In genomic region chr1:114388432-114389003, GRCh38 we compare ENCODE assay signal across 28 cellular contexts.
"Had no signal": no experiment of that assay in that cellular context is flagged by ENCODE, and none has a peak within 500 bp of the region (broad histone marks: within the 10 kb centered on the region; RNA-seq: fewer than 3 reads in every experiment).

No MANE protein-coding gene starts in this region.

- ATAC-seq: activated CD8-positive, alpha-beta T cell treated with anti-CD3 and anti-CD28 coated beads for 36 hours; Panc1 had no signal

- H3K36me3 ChIP-seq: brain microvascular endothelial cell, SJSA1 had no signal

- H3K9me3 ChIP-seq: SJSA1, SK-N-SH had no signal

- H3K4me1 ChIP-seq: SJSA1 had no signal

- H3K27me3 Mint-ChIP-seq: activated CD8-positive, alpha-beta T cell treated with anti-CD3 and anti-CD28 coated beads for 36 hours; activated naive CD4-positive, alpha-beta T cell treated with anti-CD3 and anti-CD28 coated beads, Interleukin-2, amount 10 ng/mL, durations not matched to agents 7 days and 5 days; activated naive CD8-positive, alpha-beta T cell treated with anti-CD3 and anti-CD28 coated beads for 36 hours; activated T-cell treated with anti-CD3 and anti-CD28 coated beads, Interleukin-2, amount 50 U/mL, for 24 hours had no signal

- H3K9me2 ChIP-seq: SK-N-SH had no signal

- H3K4me2 ChIP-seq: SK-N-SH had no signal

- H3K4me1 Mint-ChIP-seq: activated naive CD4-positive, alpha-beta T cell treated with anti-CD3 and anti-CD28 coated beads, Interleukin-2, amount 10 ng/mL, durations not matched to agents 7 days and 5 days; activated naive CD8-positive, alpha-beta T cell treated with anti-CD3 and anti-CD28 coated beads for 36 hours had no signal

- H3K27me3 ChIP-seq: brain microvascular endothelial cell, SJSA1 had no signal

- DNase-seq: activated CD4-positive, alpha-beta T cell treated with anti-CD3 and anti-CD28 coated beads for 1 hour; activated CD4-positive, alpha-beta T cell treated with anti-CD3 and anti-CD28 coated beads for 48 hours; activated CD4-positive, CD25-positive, alpha-beta regulatory T cell; activated CD8-positive, alpha-beta T cell treated with anti-CD3 and anti-CD28 coated beads for 36 hours; activated naive CD4-positive, alpha-beta T cell treated with anti-CD3 and anti-CD28 coated beads, Interleukin-2, amount 10 ng/mL, durations not matched to agents 7 days and 5 days; activated naive CD8-positive, alpha-beta T cell treated with anti-CD3 and anti-CD28 coated beads for 36 hours; activated T-cell treated with anti-CD3 and anti-CD28 coated beads, Interleukin-2, amount 50 U/mL, for 24 hours; amniotic stem cell; aorta; brain microvascular endothelial cell; MM.1S; MV-4-11; NCI-H1092; NCI-H1436 treated with DMSO at 0.1 percent for 48 hours; NCI-H1694 treated with DMSO at 0.1 percent for 48 hours; NCI-H2029; NCI-H345; NCI-H524 treated with DMSO at 0.1 percent for 48 hours; NK-92 treated with Interleukin-12 subunit alpha and Interleukin-12 subunit beta, amount 100 ng/mL, for 24 hours; SHP77 treated with DMSO at 0.1 percent for 48 hours; SK-N-SH; WERI-Rb-1 had no signal

- H3K27ac Mint-ChIP-seq: activated CD8-positive, alpha-beta T cell treated with anti-CD3 and anti-CD28 coated beads for 36 hours; activated naive CD4-positive, alpha-beta T cell treated with anti-CD3 and anti-CD28 coated beads, Interleukin-2, amount 10 ng/mL, durations not matched to agents 7 days and 5 days; activated naive CD8-positive, alpha-beta T cell treated with anti-CD3 and anti-CD28 coated beads for 36 hours; activated T-cell treated with anti-CD3 and anti-CD28 coated beads, Interleukin-2, amount 50 U/mL, for 24 hours; activated T-helper 1 cell treated with anti-CD3 and anti-CD28 coated beads, Interleukin-12 subunit alpha, Interleukin-12 subunit beta, Interleukin-2, Interleukin-4 antibody, amounts not matched to agents 30 ng/mL and 10 ng/mL and 1 ng/mL, durations not matched to agents 14 hours and 24 hours and 36 hours; T-helper 1 cell treated with Interleukin-12 subunit alpha and Interleukin-12 subunit beta and Interleukin-4 antibody, amounts not matched to agents 30 μg/mL and 1 μg/mL, for 36 hours; T-helper 2 cell treated with Interferon-gamma antibody and Interleukin-4, amounts not matched to agents 5 μg/mL and 100 μg/mL, for 36 hours had no signal

- H3K4me3 Mint-ChIP-seq: activated CD8-positive, alpha-beta T cell treated with anti-CD3 and anti-CD28 coated beads for 36 hours; activated naive CD4-positive, alpha-beta T cell treated with anti-CD3 and anti-CD28 coated beads, Interleukin-2, amount 10 ng/mL, durations not matched to agents 7 days and 5 days; activated naive CD8-positive, alpha-beta T cell treated with anti-CD3 and anti-CD28 coated beads for 36 hours; activated T-cell treated with anti-CD3 and anti-CD28 coated beads, Interleukin-2, amount 50 U/mL, for 24 hours; activated T-helper 1 cell treated with anti-CD3 and anti-CD28 coated beads, Interleukin-12 subunit alpha, Interleukin-12 subunit beta, Interleukin-2, Interleukin-4 antibody, amounts not matched to agents 30 ng/mL and 10 ng/mL and 1 ng/mL, durations not matched to agents 14 hours and 24 hours and 36 hours; T-helper 1 cell treated with Interleukin-12 subunit alpha and Interleukin-12 subunit beta and Interleukin-4 antibody, amounts not matched to agents 30 μg/mL and 1 μg/mL, for 36 hours; T-helper 2 cell treated with Interferon-gamma antibody and Interleukin-4, amounts not matched to agents 5 μg/mL and 100 μg/mL, for 36 hours had no signal

- H3K27ac ChIP-seq: brain microvascular endothelial cell, coronary artery, SJSA1, WERI-Rb-1 had no signal

- H3K4me3 ChIP-seq: coronary artery, SJSA1 had no signal
